In genomic region chr3:31543375-31543774, GRCh38 we compare ENCODE assay signal across 18 cellular contexts. TPM values are rescaled to one million over a fixed set of nuclear protein-coding genes. Genes with fewer than 3 reads are reported as not detected.
A peak's percentile ranks its signal among the peaks of the same experiment; 100 is the strongest.
DNase-seq lines count a peak whose midpoint lies in the region; ATAC-seq and TF ChIP-seq lines count a peak whose summit lies in the region.
"Had no signal": no experiment of that assay in that cellular context is flagged by ENCODE, and none has a peak within 500 bp of the region (broad histone marks: within the 10 kb centered on the region; RNA-seq: fewer than 3 reads in every experiment).

No MANE protein-coding gene starts in this region.

- no peaks in the 10 kb centered on the region for H3K9me3 ChIP-seq in T-helper 17 cell (ENCODE audit: control insufficient read depth, low read length, poor library complexity, severe bottlenecking)
- H3K9me3 ChIP-seq in lower lobe of right lung: no peaks in the 10 kb centered on the region
- H3K9me3 ChIP-seq: left lung, ovary had no signal

- peak overlapping the region; percentile 0 to 6 for H3K27ac Mint-ChIP-seq in natural killer cell
- peak overlapping the region in 1 of 2 donors; percentile 59 for H3K27ac Mint-ChIP-seq in natural killer cell treated with Interleukin-12 subunit alpha and Interleukin-12 subunit beta and Interleukin-15 and Interleukin-18, amount 100 ng/mL, for 72 hours
- H3K27ac Mint-ChIP-seq in T-helper 17 cell: peak overlapping the region; percentile 74
- H3K27ac Mint-ChIP-seq in type B pancreatic cell: peak overlapping the region; percentile 3

- no peak overlapping the region for H3K4me3 ChIP-seq in lower lobe of right lung
- H3K4me3 ChIP-seq: coronary artery, left lung, ovary, PC-9 had no signal

- TF ChIP-seq CTCF in natural killer cell (IDR thresholded peaks at IDR 0.05) (no peak), type B pancreatic cell (conservative IDR thresholded peaks at IDR 0.05) (no peak), lower lobe of right lung (IDR thresholded peaks at IDR 0.05) (no peak)

- ATAC-seq in natural killer cell (no peak), T-helper 17 cell (no peak), GM21515 (IDR thresholded peaks at IDR 0.05; ENCODE audit: unreplicated experiment) (no peak), HG03571 (IDR thresholded peaks at IDR 0.05; ENCODE audit: unreplicated experiment) (no peak), lower lobe of right lung (no peak)
- no peak for ATAC-seq in natural killer cell treated with Interleukin-12 subunit alpha and Interleukin-12 subunit beta and Interleukin-15 and Interleukin-18, amount 100 ng/mL, for 72 hours
- ATAC-seq: left lung, SK-N-SH treated with all-trans-retinoic acid at 6 μM for 48 hours had no signal

- no peaks in the 10 kb centered on the region for H3K27me3 ChIP-seq in lower lobe of right lung (ENCODE audit: low read depth)
- H3K27me3 ChIP-seq: left lung, ovary had no signal

- intact Hi-C loops in natural killer cell (cut with micrococcal nuclease) (no loop called here), lower lobe of right lung (cut with DNase I) (no loop called here)

- H3K4me3 Mint-ChIP-seq in natural killer cell (no peak overlapping the region), T-helper 17 cell (peak overlapping the region; percentile 39), type B pancreatic cell (no peak overlapping the region)
- no peak overlapping the region for H3K4me3 Mint-ChIP-seq in natural killer cell treated with Interleukin-12 subunit alpha and Interleukin-12 subunit beta and Interleukin-15 and Interleukin-18, amount 100 ng/mL, for 72 hours

- H3K27me3 Mint-ChIP-seq in natural killer cell (ENCODE audit: low read depth in 2 of 2): no peaks in the 10 kb centered on the region
- no peaks in the 10 kb centered on the region for H3K27me3 Mint-ChIP-seq in natural killer cell treated with Interleukin-12 subunit alpha and Interleukin-12 subunit beta and Interleukin-15 and Interleukin-18, amount 100 ng/mL, for 72 hours
- no peaks in the 10 kb centered on the region for H3K27me3 Mint-ChIP-seq in T-helper 17 cell
- H3K27me3 Mint-ChIP-seq in type B pancreatic cell: no peaks in the 10 kb centered on the region

- H3K4me1 Mint-ChIP-seq in natural killer cell: peaks cover 80 to 85% of the 10 kb centered on the region in 2 donors
- H3K4me1 Mint-ChIP-seq in natural killer cell treated with Interleukin-12 subunit alpha and Interleukin-12 subunit beta and Interleukin-15 and Interleukin-18, amount 100 ng/mL, for 72 hours (ENCODE audit: low read depth in 2 of 2): peaks cover 51 to 75% of the 10 kb centered on the region in 2 donors
- H3K4me1 Mint-ChIP-seq in T-helper 17 cell: peaks cover 55% of the 10 kb centered on the region
- H3K4me1 Mint-ChIP-seq in type B pancreatic cell (ENCODE audit: unreplicated experiment): peaks cover 31% of the 10 kb centered on the region

- H3K36me3 Mint-ChIP-seq in natural killer cell (no peaks in the 10 kb centered on the region), T-helper 17 cell (ENCODE audit: low read depth) (no peaks in the 10 kb centered on the region), type B pancreatic cell (peaks cover 36% of the 10 kb centered on the region)
- H3K36me3 Mint-ChIP-seq in natural killer cell treated with Interleukin-12 subunit alpha and Interleukin-12 subunit beta and Interleukin-15 and Interleukin-18, amount 100 ng/mL, for 72 hours: no peaks in the 10 kb centered on the region

- no peaks in the 10 kb centered on the region for H3K36me3 ChIP-seq in lower lobe of right lung
- H3K36me3 ChIP-seq: left lung, ovary had no signal

- DNase-seq in natural killer cell (no peak), T-helper 17 cell (no peak), fibroblast of peridontal ligament (ENCODE audit: extremely low read depth) (peak; percentile 44), type B pancreatic cell (ENCODE audit: extremely low spot score, unreplicated experiment) (no peak), lower lobe of right lung (no peak)
- DNase-seq in natural killer cell treated with Interleukin-12 subunit alpha and Interleukin-12 subunit beta and Interleukin-15 and Interleukin-18, amount 100 ng/mL, for 72 hours (ENCODE audit: low spot score): no peak
- DNase-seq: activated CD4-positive, alpha-beta T cell treated with anti-CD3 and anti-CD28 coated beads for 4 hours; activated naive CD4-positive, alpha-beta T cell; KBM-7; NCI-H1092 treated with DMSO at 0.1 percent for 48 hours; NCI-H69; ovary; PC-9 had no signal

- peaks cover 77% of the 10 kb centered on the region for H3K4me1 ChIP-seq in lower lobe of right lung

- no peak overlapping the region for H3K27ac ChIP-seq in lower lobe of right lung
- H3K27ac ChIP-seq: coronary artery, ovary, PC-9 had no signal

- H3K9me3 Mint-ChIP-seq in natural killer cell: no peaks in the 10 kb centered on the region
- H3K9me3 Mint-ChIP-seq in natural killer cell treated with Interleukin-12 subunit alpha and Interleukin-12 subunit beta and Interleukin-15 and Interleukin-18, amount 100 ng/mL, for 72 hours: no peaks in the 10 kb centered on the region
- H3K9me3 Mint-ChIP-seq in type B pancreatic cell: no peaks in the 10 kb centered on the region

RNA-seq across cellular contexts. Expression of gene STT3B, which starts 10.7 kb away (rescaled TPM):
- total RNA-seq in natural killer cell (100 to 1,000 TPM in 1 of 3 donors, 10 to 100 TPM in 2; 83.4 to 132 (median 99.0) TPM), T-helper 17 cell (100 to 1,000 TPM; 125 to 151 TPM), type B pancreatic cell (ENCODE audit: low replicate concordance) (180 and 235 TPM in 2 replicates), lower lobe of right lung (106 TPM)
- 100 to 1,000 TPM; 131 to 160 TPM for total RNA-seq in natural killer cell treated with Interleukin-12 subunit alpha and Interleukin-12 subunit beta and Interleukin-15 and Interleukin-18, amount 100 ng/mL, for 72 hours
